12 cellular contexts compared by ENCODE assay signal in genomic region chr2:47077442-47078117, GRCh38.
DNase-seq lines count a peak whose midpoint lies in the region; ATAC-seq, FAIRE-seq and TF ChIP-seq lines count a peak whose summit lies in the region.
"Had no signal": no experiment of that assay in that cellular context is flagged by ENCODE, and none has a peak within 500 bp of the region (broad histone marks: within the 10 kb centered on the region; RNA-seq: fewer than 3 reads in every experiment).

No MANE protein-coding gene starts in this region.

- H3K4me1 ChIP-seq in HepG2 (ENCODE audit: insufficient read depth, low read length) (peaks cover 76% of the 10 kb centered on the region), right lobe of liver (peaks cover 0 to 34% (median 11%) of the 10 kb centered on the region in 4 donors), endodermal cell (ENCODE audit: control insufficient read depth, insufficient read depth, low read length) (peaks cover 13% of the 10 kb centered on the region), osteoblast (ENCODE audit: insufficient read depth, low read length) (peaks cover 39% of the 10 kb centered on the region), gastrocnemius medialis (peaks cover 9 to 14% of the 10 kb centered on the region in 2 donors)

- ATAC-seq in HepG2 = no peak
- ATAC-seq in right lobe of liver = no peak
- no peak for ATAC-seq in gastrocnemius medialis
- no peak for ATAC-seq in T-helper 17 cell
- ATAC-seq in GM21723 (IDR thresholded peaks at IDR 0.05; ENCODE audit: unreplicated experiment) = no peak
- ATAC-seq: activated CD8-positive, alpha-beta T cell treated with anti-CD3 and anti-CD28 coated beads for 36 hours had no signal

- DNase-seq in HepG2 (ENCODE audit: low spot score) (no peak), right lobe of liver (no peak), endodermal cell (no peak), osteoblast (ENCODE audit: insufficient read length, low spot score, missing footprints) (peak; percentile 36), gastrocnemius medialis (no peak), T-helper 17 cell (no peak), GDM1 (lab: John Stamatoyannopoulos, UW) (no peak)
- DNase-seq: activated CD8-positive, alpha-beta T cell treated with anti-CD3 and anti-CD28 coated beads for 36 hours; AML-193; stimulated activated CD4-positive, alpha-beta T cell treated with anti-CD3 and anti-CD28 coated beads, Interleukin-4, amount 100 ng/mL, for 1 hour had no signal

- POLR2A ChIA-PET in HepG2 (lab: Yijun Ruan, JAX) = interaction anchor here (1.1 to 5.3 kb wide), 12 partner anchors 10 to 267 kb away, joined by 3 to 134 read pairs (median 4); no protein-coding TSS in a partner anchor

- BruUV-seq in HepG2 (replicated peaks; lab: Mats Ljungman, UMichigan) = TSS peak; percentile 51

- H3K27ac Mint-ChIP-seq in endodermal cell (peak overlapping the region; percentile 72), T-helper 17 cell (no peak overlapping the region)
- H3K27ac Mint-ChIP-seq: activated CD8-positive, alpha-beta T cell treated with anti-CD3 and anti-CD28 coated beads for 36 hours had no signal

- H2AFZ ChIP-seq in HepG2 (ENCODE audit: low read length) (no peak overlapping the region), osteoblast (ENCODE audit: low read length) (no peak overlapping the region)

- H3K27me3 ChIP-seq in HepG2 (ENCODE audit: control insufficient read depth in 1 of 2, insufficient read depth in 2 of 2, low read length in 2 of 2) = no peaks in the 10 kb centered on the region
- no peaks in the 10 kb centered on the region for H3K27me3 ChIP-seq in right lobe of liver
- no peaks in the 10 kb centered on the region for H3K27me3 ChIP-seq in endodermal cell (ENCODE audit: control insufficient read depth, insufficient read depth, low read length, poor library complexity, severe bottlenecking)
- no peaks in the 10 kb centered on the region for H3K27me3 ChIP-seq in osteoblast (ENCODE audit: insufficient read depth, low read length)
- H3K27me3 ChIP-seq in gastrocnemius medialis = no peaks in the 10 kb centered on the region

- FAIRE-seq in HepG2 (lab: Jason Lieb, UNC) = no peak
- FAIRE-seq: GM19239 had no signal

- CTCF ChIA-PET in HepG2 (lab: Yijun Ruan, JAX; ENCODE audit: low intra/inter-chr PET ratio, low total read pairs) = no interaction called here

- H3K4me2 ChIP-seq in HepG2 (ENCODE audit: low read depth, low read length) (peak overlapping the region; percentile 50), osteoblast (ENCODE audit: insufficient read depth, low read length) (no peak overlapping the region)

- no peak for TF ChIP-seq CTCF in HepG2 (CRISPR knock-in tag; IDR thresholded peaks at IDR 0.05)
- no peak for TF ChIP-seq CTCF in right lobe of liver (IDR thresholded peaks at IDR 0.05)
- no peak for TF ChIP-seq CTCF in endodermal cell (conservative IDR thresholded peaks at IDR 0.05)
- no peak for TF ChIP-seq CTCF in osteoblast (IDR thresholded peaks at IDR 0.05; ENCODE audit: extremely low read depth, low read depth, low read length)
- TF ChIP-seq CTCF in gastrocnemius medialis (IDR thresholded peaks at IDR 0.05 in 4 of 5, conservative IDR thresholded peaks at IDR 0.05 in 1 of 5) = no peak

- TF ChIP-seq RAD21 in HepG2 (CRISPR knock-in tag; IDR thresholded peaks at IDR 0.05) = no peak

- H3K4me1 Mint-ChIP-seq in endodermal cell = peaks cover 32% of the 10 kb centered on the region
- peaks cover 16% of the 10 kb centered on the region for H3K4me1 Mint-ChIP-seq in T-helper 17 cell

- H3K9me3 Mint-ChIP-seq in endodermal cell = no peaks in the 10 kb centered on the region
- H3K9me3 Mint-ChIP-seq: activated CD8-positive, alpha-beta T cell treated with anti-CD3 and anti-CD28 coated beads for 36 hours had no signal

- no peak overlapping the region for H3K4me3 Mint-ChIP-seq in endodermal cell
- no peak overlapping the region for H3K4me3 Mint-ChIP-seq in T-helper 17 cell
- H3K4me3 Mint-ChIP-seq: activated CD8-positive, alpha-beta T cell treated with anti-CD3 and anti-CD28 coated beads for 36 hours had no signal

- no peaks in the 10 kb centered on the region; a peak in 1 of 5 replicates for H3K36me3 ChIP-seq in HepG2 (replicated peaks in 1 of 2; ENCODE audit: control insufficient read depth in 1 of 2, insufficient read depth in 2 of 2, low read length in 2 of 2)
- no peaks in the 10 kb centered on the region for H3K36me3 ChIP-seq in right lobe of liver
- no peaks in the 10 kb centered on the region for H3K36me3 ChIP-seq in endodermal cell (ENCODE audit: control insufficient read depth, insufficient read depth, low read length)
- peaks cover 17% of the 10 kb centered on the region for H3K36me3 ChIP-seq in osteoblast (ENCODE audit: insufficient read depth, low read length)
- no peaks in the 10 kb centered on the region for H3K36me3 ChIP-seq in gastrocnemius medialis

- no peaks in the 10 kb centered on the region for H3K36me3 Mint-ChIP-seq in endodermal cell (ENCODE audit: low read depth)
- peaks cover 2% of the 10 kb centered on the region for H3K36me3 Mint-ChIP-seq in T-helper 17 cell (ENCODE audit: low read depth)

- TF ChIP-seq EP300 in HepG2 (IDR thresholded peaks at IDR 0.05; ENCODE audit: low read depth in 2 of 2, low read length in 2 of 2) (no peak), HepG2 (CRISPR knock-in tag; IDR thresholded peaks at IDR 0.05; ENCODE audit: borderline replicate concordance) (no peak)

- H3K27me3 Mint-ChIP-seq in endodermal cell (ENCODE audit: insufficient read depth) (peaks cover under 1% of the 10 kb centered on the region), T-helper 17 cell (no peaks in the 10 kb centered on the region)
- H3K27me3 Mint-ChIP-seq: activated CD8-positive, alpha-beta T cell treated with anti-CD3 and anti-CD28 coated beads for 36 hours had no signal

- no peaks in the 10 kb centered on the region for H4K20me1 ChIP-seq in HepG2 (ENCODE audit: insufficient read depth, low read length)
- no peaks in the 10 kb centered on the region for H4K20me1 ChIP-seq in osteoblast (ENCODE audit: insufficient read depth, low read length)

- TF ChIP-seq POLR2A in HepG2 (IDR thresholded peaks at IDR 0.05; ENCODE audit: insufficient read depth in 1 of 2, low read depth in 2 of 2, low read length in 2 of 2) = peak in 1 of 2 experiments; percentile 42; a peak in 2 of 4 replicates
- TF ChIP-seq POLR2A in right lobe of liver (IDR thresholded peaks at IDR 0.05) = no peak
- no peak for TF ChIP-seq POLR2A in gastrocnemius medialis (IDR thresholded peaks at IDR 0.05)

- WGBS in HepG2 (ENCODE audit: low lambda C conversion rate) = 70% methylated on average over 9 of the region's 9 CpGs
- WGBS in right lobe of liver (ENCODE audit: insufficient coverage, low coverage, low lambda C conversion rate, missing lambda C conversion rate) = 76% methylated on average over 3 of the region's 9 CpGs
- WGBS in endodermal cell (ENCODE audit: insufficient coverage in 1 of 2, insufficient read length in 1 of 2), 2 experiments = 88 to 90% methylated on average over 6 to 9 of the region's 9 CpGs

- in situ Hi-C loops in HepG2 (cut with HindIII; ENCODE audit: extremely low pct_ligation_motif_present, low pct_unique_long_range_greater_than_20kb) = no loop called here
- in situ Hi-C loops in gastrocnemius medialis (cut with MboI; ENCODE audit: low sequenced_read_pairs in 4 of 4) = no loop called here

- H3K4me3 ChIP-seq in HepG2 (replicated peaks in 1 of 3; ENCODE audit: insufficient read depth in 1 of 3, low read depth in 2 of 3, low read length in 3 of 3) = 0 out of 6 replicates have a peak overlapping the region, but pooled peaks of 1 of the 3 experiments have one; percentile 0
- H3K4me3 ChIP-seq in right lobe of liver = no peak overlapping the region
- H3K4me3 ChIP-seq in endodermal cell (ENCODE audit: low read length) = no peak overlapping the region
- no peak overlapping the region for H3K4me3 ChIP-seq in osteoblast (ENCODE audit: insufficient read depth, low read length)
- H3K4me3 ChIP-seq in gastrocnemius medialis = no peak overlapping the region

- no peaks in the 10 kb centered on the region for H3K9me3 ChIP-seq in HepG2 (ENCODE audit: low read length)
- no peaks in the 10 kb centered on the region for H3K9me3 ChIP-seq in right lobe of liver
- no peaks in the 10 kb centered on the region for H3K9me3 ChIP-seq in endodermal cell (ENCODE audit: control insufficient read depth, low read length)
- H3K9me3 ChIP-seq in osteoblast (ENCODE audit: low read depth, low read length) = no peaks in the 10 kb centered on the region
- H3K9me3 ChIP-seq in gastrocnemius medialis = no peaks in the 10 kb centered on the region
- no peaks in the 10 kb centered on the region for H3K9me3 ChIP-seq in T-helper 17 cell (ENCODE audit: control insufficient read depth, low read length, poor library complexity, severe bottlenecking)

- H3K27ac ChIP-seq in HepG2 (ENCODE audit: extremely low read length, insufficient read depth, low read length) = peak overlapping the region; percentile 88
- H3K27ac ChIP-seq in right lobe of liver = peak overlapping the region in 1 of 3 donors; percentile 57
- H3K27ac ChIP-seq in endodermal cell (ENCODE audit: low read depth, low read length) = peak overlapping the region; percentile 62
- H3K27ac ChIP-seq in osteoblast (ENCODE audit: low read depth, low read length) = peak overlapping the region; percentile 97
- peak overlapping the region in 2 of 4 donors; percentile 4 to 59 for H3K27ac ChIP-seq in gastrocnemius medialis

- intact Hi-C loops in HepG2 (cut with micrococcal nuclease; ENCODE audit: unreplicated experiment) = loop anchor here (5.0 kb wide), 1 partner anchor 40 kb away; no protein-coding TSS in a partner anchor
- intact Hi-C loops in right lobe of liver (cut with DNase I) = no loop called here
- intact Hi-C loops in gastrocnemius medialis (cut with DNase I; ENCODE audit: low total_unique reads) = loop anchor here (10.0 kb wide), 2 partner anchors 247 to 1437 kb away; no protein-coding TSS in a partner anchor

- H3K79me2 ChIP-seq in HepG2 (ENCODE audit: insufficient read depth, low read length) (peaks cover 12% of the 10 kb centered on the region), osteoblast (ENCODE audit: insufficient read depth, low read length) (no peaks in the 10 kb centered on the region)

- H3K9ac ChIP-seq in HepG2 (ENCODE audit: insufficient read depth, low read depth, low read length) (peak overlapping the region; percentile 89), endodermal cell (ENCODE audit: extremely low read depth, low read length, poor library complexity, severe bottlenecking) (no peak overlapping the region)

TF ChIP-seq in HepG2, 621 proteins besides CTCF, POLR2A, EP300 and RAD21 (continues in another document):
- TF ChIP-seq IRX3 (CRISPR knock-in tag; IDR thresholded peaks at IDR 0.05; ENCODE audit: borderline replicate concordance, low read depth) = 0 out of 2 replicates have a peak, but pooled peaks have one; percentile 55
- peak; percentile 56 for TF ChIP-seq ZNF737 (CRISPR knock-in tag; IDR thresholded peaks at IDR 0.05; ENCODE audit: borderline replicate concordance)
- 0 out of 2 replicates have a peak, but pooled peaks have one; percentile 12 for TF ChIP-seq PHF8 (CRISPR knock-in tag; IDR thresholded peaks at IDR 0.05)
- peak; percentile 24; the same call in 1 of the 2 replicates for TF ChIP-seq KAT7 (CRISPR knock-in tag; IDR thresholded peaks at IDR 0.05; ENCODE audit: borderline replicate concordance)
- no peak for TF ChIP-seq SIN3B (IDR thresholded peaks at IDR 0.05; ENCODE audit: low read length)
- TF ChIP-seq ZNF510 (CRISPR knock-in tag; IDR thresholded peaks at IDR 0.05; ENCODE audit: low read depth) = 0 out of 2 replicates have a peak, but pooled peaks have one; percentile 10

Comparison
In these comparisons a context has a peak if more than half of its experiments do, and no peak if none do; other contexts are left out.
1. intact Hi-C loops: an anchor here in HepG2 (5.0 kb wide) and gastrocnemius medialis (10.0 kb wide); none called in right lobe of liver.